ENCODE assay signal across 2 cellular contexts in the genomic region with DNA sequence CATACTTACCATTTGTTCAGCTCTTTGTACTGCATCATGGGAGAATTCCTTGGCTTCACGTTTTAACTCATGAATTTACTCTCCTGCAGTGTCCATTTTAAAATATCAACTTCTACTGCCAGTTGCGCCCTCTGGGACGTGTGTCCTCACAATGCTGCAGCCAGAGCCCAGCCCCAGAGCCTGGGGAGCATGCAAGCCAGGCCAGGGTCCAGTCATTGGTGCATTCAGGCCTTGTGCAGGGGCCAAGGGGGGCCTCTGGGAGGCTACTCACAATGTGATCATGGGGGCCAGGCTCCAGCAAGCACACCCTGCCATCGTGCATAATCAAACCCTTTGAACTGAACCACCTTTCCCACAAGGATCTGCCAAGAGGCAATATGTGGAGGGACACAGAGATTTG.
TF ChIP-seq lines count a peak whose summit lies in the region.

No MANE protein-coding gene starts in this region.

TF ChIP-seq in SK-N-SH, 30 proteins besides CTCF, POLR2A, EP300 and RAD21 (continued from another document):
- TF ChIP-seq, protein P1, sequence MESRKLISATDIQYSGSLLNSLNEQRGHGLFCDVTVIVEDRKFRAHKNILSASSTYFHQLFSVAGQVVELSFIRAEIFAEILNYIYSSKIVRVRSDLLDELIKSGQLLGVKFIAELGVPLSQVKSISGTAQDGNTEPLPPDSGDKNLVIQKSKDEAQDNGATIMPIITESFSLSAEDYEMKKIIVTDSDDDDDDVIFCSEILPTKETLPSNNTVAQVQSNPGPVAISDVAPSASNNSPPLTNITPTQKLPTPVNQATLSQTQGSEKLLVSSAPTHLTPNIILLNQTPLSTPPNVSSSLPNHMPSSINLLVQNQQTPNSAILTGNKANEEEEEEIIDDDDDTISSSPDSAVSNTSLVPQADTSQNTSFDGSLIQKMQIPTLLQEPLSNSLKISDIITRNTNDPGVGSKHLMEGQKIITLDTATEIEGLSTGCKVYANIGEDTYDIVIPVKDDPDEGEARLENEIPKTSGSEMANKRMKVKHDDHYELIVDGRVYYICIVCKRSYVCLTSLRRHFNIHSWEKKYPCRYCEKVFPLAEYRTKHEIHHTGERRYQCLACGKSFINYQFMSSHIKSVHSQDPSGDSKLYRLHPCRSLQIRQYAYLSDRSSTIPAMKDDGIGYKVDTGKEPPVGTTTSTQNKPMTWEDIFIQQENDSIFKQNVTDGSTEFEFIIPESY (IDR thresholded peaks at IDR 0.05; ENCODE audit: borderline replicate concordance, low read depth): no peak
- TF ChIP-seq JUND (IDR thresholded peaks at IDR 0.05): no peak
- no peak for TF ChIP-seq YY1 (IDR thresholded peaks at IDR 0.05; ENCODE audit: low read depth)
- TF ChIP-seq NRF1 (IDR thresholded peaks at IDR 0.05; ENCODE audit: low read depth, low read length): no peak
- TF ChIP-seq NFIC (IDR thresholded peaks at IDR 0.05; ENCODE audit: borderline replicate concordance): no peak
- TF ChIP-seq, protein P2, sequence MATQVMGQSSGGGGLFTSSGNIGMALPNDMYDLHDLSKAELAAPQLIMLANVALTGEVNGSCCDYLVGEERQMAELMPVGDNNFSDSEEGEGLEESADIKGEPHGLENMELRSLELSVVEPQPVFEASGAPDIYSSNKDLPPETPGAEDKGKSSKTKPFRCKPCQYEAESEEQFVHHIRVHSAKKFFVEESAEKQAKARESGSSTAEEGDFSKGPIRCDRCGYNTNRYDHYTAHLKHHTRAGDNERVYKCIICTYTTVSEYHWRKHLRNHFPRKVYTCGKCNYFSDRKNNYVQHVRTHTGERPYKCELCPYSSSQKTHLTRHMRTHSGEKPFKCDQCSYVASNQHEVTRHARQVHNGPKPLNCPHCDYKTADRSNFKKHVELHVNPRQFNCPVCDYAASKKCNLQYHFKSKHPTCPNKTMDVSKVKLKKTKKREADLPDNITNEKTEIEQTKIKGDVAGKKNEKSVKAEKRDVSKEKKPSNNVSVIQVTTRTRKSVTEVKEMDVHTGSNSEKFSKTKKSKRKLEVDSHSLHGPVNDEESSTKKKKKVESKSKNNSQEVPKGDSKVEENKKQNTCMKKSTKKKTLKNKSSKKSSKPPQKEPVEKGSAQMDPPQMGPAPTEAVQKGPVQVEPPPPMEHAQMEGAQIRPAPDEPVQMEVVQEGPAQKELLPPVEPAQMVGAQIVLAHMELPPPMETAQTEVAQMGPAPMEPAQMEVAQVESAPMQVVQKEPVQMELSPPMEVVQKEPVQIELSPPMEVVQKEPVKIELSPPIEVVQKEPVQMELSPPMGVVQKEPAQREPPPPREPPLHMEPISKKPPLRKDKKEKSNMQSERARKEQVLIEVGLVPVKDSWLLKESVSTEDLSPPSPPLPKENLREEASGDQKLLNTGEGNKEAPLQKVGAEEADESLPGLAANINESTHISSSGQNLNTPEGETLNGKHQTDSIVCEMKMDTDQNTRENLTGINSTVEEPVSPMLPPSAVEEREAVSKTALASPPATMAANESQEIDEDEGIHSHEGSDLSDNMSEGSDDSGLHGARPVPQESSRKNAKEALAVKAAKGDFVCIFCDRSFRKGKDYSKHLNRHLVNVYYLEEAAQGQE (IDR thresholded peaks at IDR 0.05; ENCODE audit: low read depth, low read length): no peak
TF ChIP-seq in SK-N-SH: peak in this region for 0.

TF ChIP-seq in SK-N-SH treated with all-trans-retinoic acid at 6 μM for 48 hours, 23 proteins besides CTCF, POLR2A, EP300 and RAD21 (continued from another document):
- TF ChIP-seq, protein P3, sequence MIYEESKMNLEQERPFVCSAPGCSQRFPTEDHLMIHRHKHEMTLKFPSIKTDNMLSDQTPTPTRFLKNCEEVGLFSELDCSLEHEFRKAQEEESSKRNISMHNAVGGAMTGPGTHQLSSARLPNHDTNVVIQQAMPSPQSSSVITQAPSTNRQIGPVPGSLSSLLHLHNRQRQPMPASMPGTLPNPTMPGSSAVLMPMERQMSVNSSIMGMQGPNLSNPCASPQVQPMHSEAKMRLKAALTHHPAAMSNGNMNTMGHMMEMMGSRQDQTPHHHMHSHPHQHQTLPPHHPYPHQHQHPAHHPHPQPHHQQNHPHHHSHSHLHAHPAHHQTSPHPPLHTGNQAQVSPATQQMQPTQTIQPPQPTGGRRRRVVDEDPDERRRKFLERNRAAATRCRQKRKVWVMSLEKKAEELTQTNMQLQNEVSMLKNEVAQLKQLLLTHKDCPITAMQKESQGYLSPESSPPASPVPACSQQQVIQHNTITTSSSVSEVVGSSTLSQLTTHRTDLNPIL (CRISPR knock-in tag; IDR thresholded peaks at IDR 0.05; ENCODE audit: low read depth): no peak
- TF ChIP-seq SNAI2 (CRISPR knock-in tag; IDR thresholded peaks at IDR 0.05) (no peak), TOX (CRISPR knock-in tag; IDR thresholded peaks at IDR 0.05; ENCODE audit: borderline replicate concordance) (no peak), TCF4 (CRISPR knock-in tag; IDR thresholded peaks at IDR 0.05; ENCODE audit: borderline replicate concordance) (no peak), ZNF565 (CRISPR knock-in tag; conservative IDR thresholded peaks at IDR 0.05; ENCODE audit: low read depth) (no peak), ZNF70 (CRISPR knock-in tag; IDR thresholded peaks at IDR 0.05) (no peak), ESRRG (CRISPR knock-in tag; IDR thresholded peaks at IDR 0.05) (no peak), OSR1 (CRISPR knock-in tag; IDR thresholded peaks at IDR 0.05) (no peak), CSDC2 (CRISPR knock-in tag; IDR thresholded peaks at IDR 0.05) (no peak), ZFP30 (CRISPR knock-in tag; IDR thresholded peaks at IDR 0.05) (no peak), GLIS3 (CRISPR knock-in tag; IDR thresholded peaks at IDR 0.05) (no peak)
- TF ChIP-seq, protein P4, sequence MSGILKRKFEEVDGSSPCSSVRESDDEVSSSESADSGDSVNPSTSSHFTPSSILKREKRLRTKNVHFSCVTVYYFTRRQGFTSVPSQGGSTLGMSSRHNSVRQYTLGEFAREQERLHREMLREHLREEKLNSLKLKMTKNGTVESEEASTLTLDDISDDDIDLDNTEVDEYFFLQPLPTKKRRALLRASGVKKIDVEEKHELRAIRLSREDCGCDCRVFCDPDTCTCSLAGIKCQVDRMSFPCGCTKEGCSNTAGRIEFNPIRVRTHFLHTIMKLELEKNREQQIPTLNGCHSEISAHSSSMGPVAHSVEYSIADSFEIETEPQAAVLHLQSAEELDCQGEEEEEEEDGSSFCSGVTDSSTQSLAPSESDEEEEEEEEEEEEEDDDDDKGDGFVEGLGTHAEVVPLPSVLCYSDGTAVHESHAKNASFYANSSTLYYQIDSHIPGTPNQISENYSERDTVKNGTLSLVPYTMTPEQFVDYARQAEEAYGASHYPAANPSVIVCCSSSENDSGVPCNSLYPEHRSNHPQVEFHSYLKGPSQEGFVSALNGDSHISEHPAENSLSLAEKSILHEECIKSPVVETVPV (CRISPR knock-in tag; IDR thresholded peaks at IDR 0.05): no peak
- TF ChIP-seq, protein P5, sequence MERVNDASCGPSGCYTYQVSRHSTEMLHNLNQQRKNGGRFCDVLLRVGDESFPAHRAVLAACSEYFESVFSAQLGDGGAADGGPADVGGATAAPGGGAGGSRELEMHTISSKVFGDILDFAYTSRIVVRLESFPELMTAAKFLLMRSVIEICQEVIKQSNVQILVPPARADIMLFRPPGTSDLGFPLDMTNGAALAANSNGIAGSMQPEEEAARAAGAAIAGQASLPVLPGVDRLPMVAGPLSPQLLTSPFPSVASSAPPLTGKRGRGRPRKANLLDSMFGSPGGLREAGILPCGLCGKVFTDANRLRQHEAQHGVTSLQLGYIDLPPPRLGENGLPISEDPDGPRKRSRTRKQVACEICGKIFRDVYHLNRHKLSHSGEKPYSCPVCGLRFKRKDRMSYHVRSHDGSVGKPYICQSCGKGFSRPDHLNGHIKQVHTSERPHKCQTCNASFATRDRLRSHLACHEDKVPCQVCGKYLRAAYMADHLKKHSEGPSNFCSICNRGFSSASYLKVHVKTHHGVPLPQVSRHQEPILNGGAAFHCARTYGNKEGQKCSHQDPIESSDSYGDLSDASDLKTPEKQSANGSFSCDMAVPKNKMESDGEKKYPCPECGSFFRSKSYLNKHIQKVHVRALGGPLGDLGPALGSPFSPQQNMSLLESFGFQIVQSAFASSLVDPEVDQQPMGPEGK (CRISPR knock-in tag; IDR thresholded peaks at IDR 0.05; ENCODE audit: borderline replicate concordance): no peak
